Comparison of ENCODE assay signal across 10 cellular contexts in genomic region chr9:135084881-135085760, GRCh38. TPM values are rescaled to one million over a fixed set of nuclear protein-coding genes. Genes with fewer than 3 reads are reported as not detected.
A peak's percentile ranks its signal among the peaks of the same experiment; 100 is the strongest.
DNase-seq lines count a peak whose midpoint lies in the region; ATAC-seq and TF ChIP-seq lines count a peak whose summit lies in the region.
"Had no signal": no experiment of that assay in that cellular context is flagged by ENCODE, and none has a peak within 500 bp of the region (broad histone marks: within the 10 kb centered on the region; RNA-seq: fewer than 3 reads in every experiment).

No MANE protein-coding gene starts in this region.

- H3K4me2 ChIP-seq in neural cell (ENCODE audit: low read length), result no peak overlapping the region
- H3K4me2 ChIP-seq: BLaER1 had no signal

- H3K9ac ChIP-seq in SK-N-MC (ENCODE audit: insufficient read length), result peak overlapping the region; percentile 8
- no peak overlapping the region for H3K9ac ChIP-seq in neural cell (ENCODE audit: low read length)
- H3K9ac ChIP-seq: BLaER1 had no signal

- ATAC-seq in GM18505 (IDR thresholded peaks at IDR 0.05; ENCODE audit: unreplicated experiment), result no peak
- ATAC-seq: CD8-positive, alpha-beta T cell had no signal

- intact Hi-C loops in dorsolateral prefrontal cortex (cut with DNase I), result loop anchor here in 1 of 2 donors (5.0 to 10.0 kb wide), 3 partner anchors 390 to 638 kb away; partner anchors contain the start of gene PPP1R26

- H3K9me3 ChIP-seq in BE2C (no peaks in the 10 kb centered on the region), SK-N-MC (ENCODE audit: low read depth, low read length) (no peaks in the 10 kb centered on the region), neural cell (ENCODE audit: low read length) (peaks cover 7% of the 10 kb centered on the region)
- H3K9me3 ChIP-seq: BLaER1 had no signal

- peaks cover 4% of the 10 kb centered on the region for H3K4me1 ChIP-seq in BE2C

- H3K27me3 ChIP-seq in BE2C (no peaks in the 10 kb centered on the region), dorsolateral prefrontal cortex (peaks cover 0 to 30% (median 13%) of the 10 kb centered on the region in 45 donors), neural cell (ENCODE audit: insufficient read depth, low read depth, low read length) (peaks cover 32% of the 10 kb centered on the region)

- DNase-seq in BE2C (no peak), SK-N-MC (ENCODE audit: low read depth, low spot score) (no peak), dorsolateral prefrontal cortex (no peak), GM13977 (ENCODE audit: low spot score) (no peak), epidermal melanocyte (ENCODE audit: insufficient read length, low spot score) (no peak)
- DNase-seq: CD8-positive, alpha-beta T cell; MV-4-11 had no signal

- H3F3A ChIP-seq in neural cell (ENCODE audit: insufficient read depth, low read length, poor library complexity, severe bottlenecking), result no peaks in the 10 kb centered on the region

- TF ChIP-seq CTCF in BE2C (IDR thresholded peaks at IDR 0.05; ENCODE audit: low read depth, low read length), result peak; percentile 28; the same call in 1 of the 2 replicates
- TF ChIP-seq CTCF in dorsolateral prefrontal cortex (IDR thresholded peaks at IDR 0.05 in 54 of 56, conservative IDR thresholded peaks at IDR 0.05 in 2 of 56; ENCODE audit: low read depth in 1 of 56, partially characterized antibody in 56 of 56), result no peak
- TF ChIP-seq CTCF in neural cell (IDR thresholded peaks at IDR 0.05; ENCODE audit: poor library complexity, severe bottlenecking), result no peak
- no peak for TF ChIP-seq CTCF in GM13977 (IDR thresholded peaks at IDR 0.05; ENCODE audit: extremely low read depth, insufficient read depth, missing control alignments)

- no peak overlapping the region for H2AFZ ChIP-seq in neural cell (ENCODE audit: low read depth, low read length)

- H3K9me2 ChIP-seq in neural cell (ENCODE audit: insufficient read depth, low read length), result no peaks in the 10 kb centered on the region

- H3K27ac ChIP-seq in SK-N-MC, result peak overlapping the region; percentile 92
- peak overlapping the region in 31 of 59 donors; percentile 1 to 83 (median 41) for H3K27ac ChIP-seq in dorsolateral prefrontal cortex
- H3K27ac ChIP-seq in neural cell (ENCODE audit: low read length), result no peak overlapping the region
- H3K27ac ChIP-seq: BLaER1 had no signal

- no peak for TF ChIP-seq POLR2A in GM18505 (IDR thresholded peaks at IDR 0.05; ENCODE audit: borderline replicate concordance, extremely low read depth, insufficient read depth, insufficient read length)

- no peaks in the 10 kb centered on the region for H3K79me2 ChIP-seq in neural cell (replicated peaks; ENCODE audit: insufficient read depth, low read length)

- TF ChIP-seq EP300 in neural cell (conservative IDR thresholded peaks at IDR 0.05; ENCODE audit: poor library complexity, severe bottlenecking), result no peak

- in situ Hi-C loops in GM13977 (cut with MboI; ENCODE audit: low pct_unique_long_range_greater_than_20kb, low sequenced_read_pairs, unreplicated experiment), result no loop called here

- TF ChIP-seq RAD21 in neural cell (conservative IDR thresholded peaks at IDR 0.05), result peak; percentile 52

- peaks cover 4% of the 10 kb centered on the region for H3K36me3 ChIP-seq in BE2C
- H3K36me3 ChIP-seq in SK-N-MC (ENCODE audit: insufficient read depth, low read length), result peaks cover 2% of the 10 kb centered on the region; the same call in 1 of the 2 replicates
- no peaks in the 10 kb centered on the region for H3K36me3 ChIP-seq in neural cell (ENCODE audit: insufficient read depth, low read length)
- H3K36me3 ChIP-seq: BLaER1 had no signal

- peaks cover 4% of the 10 kb centered on the region for H4K20me1 ChIP-seq in neural cell (ENCODE audit: insufficient read depth)

- H3K4me3 ChIP-seq in BE2C (ENCODE audit: low read depth, low read length) (no peak overlapping the region), SK-N-MC (peak overlapping the region; percentile 83), dorsolateral prefrontal cortex (no peak overlapping the region), neural cell (ENCODE audit: low read length) (no peak overlapping the region)
- H3K4me3 ChIP-seq: BLaER1 had no signal

TF ChIP-seq in neural cell, 6 proteins besides CTCF, POLR2A, EP300 and RAD21:
- TF ChIP-seq MXI1 (conservative IDR thresholded peaks at IDR 0.05; ENCODE audit: poor library complexity, severe bottlenecking) (no peak), SMC3 (conservative IDR thresholded peaks at IDR 0.05; ENCODE audit: poor library complexity) (peak; percentile 49), TAF1 (IDR thresholded peaks at IDR 0.05; ENCODE audit: low read depth) (no peak)
TF ChIP-seq in neural cell: peak in this region for 1.

RNA-seq across cellular contexts. Expression of gene OLFM1, which starts 2.3 kb away (rescaled TPM):
- 298 TPM for polyA plus RNA-seq in BE2C (2012; ENCODE audit: insufficient read depth, insufficient read length, low read depth)
- total RNA-seq in dorsolateral prefrontal cortex, result 1,000 to 10,000 TPM in 2 of 120 experiments, 100 to 1,000 TPM in 118; 171 to 1,128 (median 638) TPM
- polyA plus RNA-seq in neural cell, result 102 and 134 TPM in 2 replicates
- polyA minus RNA-seq in neural cell, result 59.6 and 74.2 TPM in 2 replicates
- total RNA-seq: CD8-positive, alpha-beta T cell had no signal
